Comparison of ENCODE assay signal across 31 cellular contexts in the genomic region with DNA sequence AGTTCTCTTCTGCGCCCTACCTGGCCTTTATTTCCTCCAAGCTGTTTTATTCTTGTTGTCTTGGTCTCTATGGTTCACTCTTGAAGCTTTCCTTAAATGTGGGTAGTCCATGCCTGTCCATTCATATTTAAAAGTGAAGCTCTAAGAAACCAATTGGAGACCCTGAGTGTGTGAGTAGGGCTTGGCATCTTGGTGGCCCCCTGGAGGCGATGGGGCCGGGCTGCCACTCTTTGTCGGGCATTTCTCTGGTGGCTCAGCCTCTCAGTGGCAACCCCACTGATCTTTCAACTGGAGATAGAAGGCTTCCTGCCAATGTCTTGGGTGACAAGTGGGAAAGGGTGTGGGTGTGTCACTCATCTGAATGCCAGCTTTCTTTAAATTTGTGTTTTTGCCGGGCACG. TPM values are rescaled to one million over a fixed set of nuclear protein-coding genes. Genes with fewer than 3 reads are reported as not detected.
DNase-seq lines count a peak whose midpoint lies in the region; ATAC-seq and TF ChIP-seq lines count a peak whose summit lies in the region.
"Had no signal": no experiment of that assay in that cellular context is flagged by ENCODE, and none has a peak within 500 bp of the region (broad histone marks: within the 10 kb centered on the region; RNA-seq: fewer than 3 reads in every experiment).

No MANE protein-coding gene starts in this region.

- H3K79me2 ChIP-seq in SK-N-SH (ENCODE audit: insufficient read depth) (no peaks in the 10 kb centered on the region), HCT116 (ENCODE audit: insufficient read depth, low read length) (no peaks in the 10 kb centered on the region), osteoblast (ENCODE audit: insufficient read depth, low read length) (no peaks in the 10 kb centered on the region)

- H3K27me3 ChIP-seq in SK-N-SH (ENCODE audit: insufficient read depth) (no peaks in the 10 kb centered on the region), HCT116 (ENCODE audit: insufficient read depth, low read length) (no peaks in the 10 kb centered on the region), osteoblast (ENCODE audit: insufficient read depth, low read length) (no peaks in the 10 kb centered on the region)
- H3K27me3 ChIP-seq: body of pancreas, dorsolateral prefrontal cortex, Peyer's patch, sigmoid colon, tibial nerve had no signal

- peak overlapping the region; percentile 23 for H3K27ac Mint-ChIP-seq in activated T-helper 1 cell treated with anti-CD3 and anti-CD28 coated beads, Interleukin-12 subunit alpha, Interleukin-12 subunit beta, Interleukin-2, Interleukin-4 antibody, amounts not matched to agents 30 ng/mL and 10 ng/mL and 1 ng/mL, durations not matched to agents 14 hours and 24 hours and 36 hours
- H3K27ac Mint-ChIP-seq: activated CD4-positive, alpha-beta T cell treated with anti-CD3 and anti-CD28 coated beads, Interleukin-2, amount 10 ng/mL, durations not matched to agents 24 days and 14 days had no signal

- H3K36me3 ChIP-seq in SK-N-SH (replicated peaks in 1 of 2; ENCODE audit: control insufficient read depth in 1 of 2, insufficient read depth in 2 of 2, low read length in 1 of 2) (no peaks in the 10 kb centered on the region), HCT116 (ENCODE audit: control insufficient read depth in 1 of 2, insufficient read depth in 2 of 2, low read length in 2 of 2) (0 out of 4 replicates have a peak, but pooled peaks cover 0 to 2% of the 10 kb centered on the region in 2 experiments), osteoblast (ENCODE audit: insufficient read depth, low read length) (no peaks in the 10 kb centered on the region)
- H3K36me3 ChIP-seq: prostate gland had no signal

- intact Hi-C loops in HCT116 (cut with micrococcal nuclease), result no loop called here
- intact Hi-C loops in activated T-helper 1 cell treated with anti-CD3 and anti-CD28 coated beads, Interleukin-12 subunit alpha, Interleukin-12 subunit beta, Interleukin-2, Interleukin-4 antibody, amounts not matched to agents 30 ng/mL and 10 ng/mL and 1 ng/mL, durations not matched to agents 14 hours and 24 hours and 36 hours (cut with micrococcal nuclease), result no loop called here

- H3K9me3 ChIP-seq in SK-N-SH (no peaks in the 10 kb centered on the region), HCT116 (ENCODE audit: control insufficient read depth in 1 of 2, insufficient read depth in 1 of 2, low read depth in 1 of 2, low read length in 2 of 2) (no peaks in the 10 kb centered on the region), osteoblast (ENCODE audit: low read depth, low read length) (no peaks in the 10 kb centered on the region)
- H3K9me3 ChIP-seq: body of pancreas, lower lobe of right lung, mucosa of descending colon, Peyer's patch, prostate gland, sigmoid colon, tibial nerve had no signal

- CTCF ChIA-PET in SK-N-SH (lab: Yijun Ruan, JAX), result interaction anchor here (0.7 to 5.7 kb wide), 5 partner anchors 11 to 84 kb away, joined by 3 to 50 read pairs (median 4); partner anchors contain the start of gene FERMT3
- CTCF ChIA-PET in HCT116 (lab: Charles Lee), result interaction anchor here (0.7 to 1.7 kb wide), 2 partner anchors 12 to 15 kb away, joined by 3 to 7 read pairs; no protein-coding TSS in a partner anchor

- TF ChIP-seq RAD21 in SK-N-SH (IDR thresholded peaks at IDR 0.05; ENCODE audit: low read length) (no peak), HCT116 (IDR thresholded peaks at IDR 0.05; ENCODE audit: low read depth) (no peak)

- peaks cover 5% of the 10 kb centered on the region for H3F3A ChIP-seq in SK-N-SH (replicated peaks; ENCODE audit: insufficient read depth)

- WGBS in SK-N-SH (ENCODE audit: low lambda C conversion rate), result 90% methylated on average over 6 of the region's 6 CpGs

- H3K36me3 Mint-ChIP-seq in activated T-helper 1 cell treated with anti-CD3 and anti-CD28 coated beads, Interleukin-12 subunit alpha, Interleukin-12 subunit beta, Interleukin-2, Interleukin-4 antibody, amounts not matched to agents 30 ng/mL and 10 ng/mL and 1 ng/mL, durations not matched to agents 14 hours and 24 hours and 36 hours (ENCODE audit: low read depth), result peaks cover 34% of the 10 kb centered on the region

- H3K9ac ChIP-seq in SK-N-SH, result no peak overlapping the region
- no peak overlapping the region for H3K9ac ChIP-seq in HCT116 (ENCODE audit: low read length)

- H3K27me3 Mint-ChIP-seq in activated T-helper 1 cell treated with anti-CD3 and anti-CD28 coated beads, Interleukin-12 subunit alpha, Interleukin-12 subunit beta, Interleukin-2, Interleukin-4 antibody, amounts not matched to agents 30 ng/mL and 10 ng/mL and 1 ng/mL, durations not matched to agents 14 hours and 24 hours and 36 hours (ENCODE audit: insufficient read depth), result no peaks in the 10 kb centered on the region
- H3K27me3 Mint-ChIP-seq: activated CD4-positive, alpha-beta T cell treated with anti-CD3 and anti-CD28 coated beads, Interleukin-2, amount 10 ng/mL, durations not matched to agents 24 days and 14 days; stimulated activated naive CD8-positive, alpha-beta T cell treated with anti-CD3 and anti-CD28 coated beads, Interleukin-15, amount 100 ng/mL, for 72 hours had no signal

- peaks cover 13% of the 10 kb centered on the region for H3K4me1 Mint-ChIP-seq in activated T-helper 1 cell treated with anti-CD3 and anti-CD28 coated beads, Interleukin-12 subunit alpha, Interleukin-12 subunit beta, Interleukin-2, Interleukin-4 antibody, amounts not matched to agents 30 ng/mL and 10 ng/mL and 1 ng/mL, durations not matched to agents 14 hours and 24 hours and 36 hours (ENCODE audit: low read depth)

- no peak for TF ChIP-seq POLR2A in HCT116 (IDR thresholded peaks at IDR 0.05; ENCODE audit: borderline replicate concordance, extremely low read depth, insufficient read depth, insufficient read length)

- TF ChIP-seq EP300 in SK-N-SH (IDR thresholded peaks at IDR 0.05; ENCODE audit: borderline replicate concordance in 1 of 2, low read depth in 1 of 2, low read length in 1 of 2), result no peak

- POLR2A ChIA-PET in SK-N-SH (lab: Yijun Ruan, JAX) (interaction anchor here (0.5 to 1.0 kb wide), 3 partner anchors 9 to 99 kb away, joined by 3 to 7 read pairs (median 4); no protein-coding TSS in a partner anchor), HCT116 (lab: Charles Lee) (no interaction called here)

- H3K4me3 ChIP-seq in SK-N-SH (ENCODE audit: low read depth in 2 of 2, low read length in 1 of 2) (no peak overlapping the region), HCT116 (replicated peaks in 1 of 2; ENCODE audit: low read depth in 1 of 2, low read length in 2 of 2) (no peak overlapping the region), osteoblast (ENCODE audit: insufficient read depth, low read length) (no peak overlapping the region)
- H3K4me3 ChIP-seq: body of pancreas, dorsolateral prefrontal cortex, lower lobe of right lung, mucosa of descending colon, Peyer's patch, prostate gland, sigmoid colon, tibial nerve had no signal

- H3K9me2 ChIP-seq in SK-N-SH, result no peaks in the 10 kb centered on the region
- H3K9me2 ChIP-seq in HCT116 (ENCODE audit: insufficient read depth), result no peaks in the 10 kb centered on the region

- TF ChIP-seq CTCF in SK-N-SH (IDR thresholded peaks at IDR 0.05) (no peak; the same call in 1 of the 2 replicates), HCT116 (IDR thresholded peaks at IDR 0.05 in 2 of 3, conservative IDR thresholded peaks at IDR 0.05 in 1 of 3; ENCODE audit: borderline replicate concordance in 1 of 3, insufficient read depth in 1 of 3, low read depth in 2 of 3, low read length in 2 of 3) (peak in 1 of 3 experiments; percentile 16; a peak in 1 of 6 replicates), osteoblast (IDR thresholded peaks at IDR 0.05; ENCODE audit: extremely low read depth, low read depth, low read length) (no peak), GM20000 (IDR thresholded peaks at IDR 0.05; ENCODE audit: extremely low read depth, missing control alignments) (no peak)

- H3K4me1 ChIP-seq in SK-N-SH (ENCODE audit: control insufficient read depth in 1 of 2, insufficient read depth in 2 of 2, low read depth in 1 of 2, low read length in 1 of 2) (peaks cover 3 to 13% of the 10 kb centered on the region in 2 experiments; a peak in 1 of 4 replicates), HCT116 (ENCODE audit: control insufficient read depth in 1 of 2, insufficient read depth in 2 of 2, low read length in 2 of 2) (no peaks in the 10 kb centered on the region), osteoblast (ENCODE audit: insufficient read depth, low read length) (no peaks in the 10 kb centered on the region)
- H3K4me1 ChIP-seq: lower lobe of right lung, Peyer's patch, prostate gland, sigmoid colon, tibial nerve had no signal

- DNase-seq in SK-N-SH (peak; percentile 25), HCT116 (ENCODE audit: low read depth, low spot score) (no peak), osteoblast (ENCODE audit: insufficient read length, low spot score, missing footprints) (peak; percentile 29), NCI-H446 treated with DMSO at 0.1 percent for 48 hours (lab: John Stamatoyannopoulos, UW) (no peak), GM20000 (ENCODE audit: low spot score) (no peak)
- DNase-seq in activated T-helper 1 cell treated with anti-CD3 and anti-CD28 coated beads, Interleukin-12 subunit alpha, Interleukin-12 subunit beta, Interleukin-2, Interleukin-4 antibody, amounts not matched to agents 30 ng/mL and 10 ng/mL and 1 ng/mL, durations not matched to agents 14 hours and 24 hours and 36 hours (ENCODE audit: low spot score), result no peak
- DNase-seq: 8988T; activated CD4-positive, alpha-beta T cell treated with anti-CD3 and anti-CD28 coated beads, Interleukin-2, amount 10 ng/mL, durations not matched to agents 24 days and 14 days; activated CD8-positive, alpha-beta memory T cell treated with anti-CD3 and anti-CD28 coated beads, Interleukin-2, amount 50 U/mL, for 4 hours; activated effector memory CD4-positive, alpha-beta T cell treated with anti-CD3 and anti-CD28 coated beads, Interleukin-2, amount 50 U/mL, for 16 hours; AML-193; body of pancreas; cerebellar nuclear complex; COR-L47; dorsolateral prefrontal cortex; GOT3; kidney glomerular epithelial cell; lower lobe of right lung; NCI-H1694 treated with DMSO at 0.1 percent for 48 hours; NCI-H2171 treated with DMSO at 0.1 percent for 48 hours; NCI-H524 treated with DMSO at 0.1 percent for 48 hours; NK-92 treated with Interleukin-12 subunit alpha and Interleukin-12 subunit beta, amount 100 ng/mL, for 24 hours; Peyer's patch; SIG-M5; sigmoid colon; stimulated activated naive CD8-positive, alpha-beta T cell treated with anti-CD3 and anti-CD28 coated beads, Interleukin-15, amount 100 ng/mL, for 72 hours had no signal

- H3K4me2 ChIP-seq in SK-N-SH (no peak overlapping the region), HCT116 (ENCODE audit: low read length) (no peak overlapping the region), osteoblast (ENCODE audit: insufficient read depth, low read length) (no peak overlapping the region)

- no peak for ATAC-seq in SK-N-SH treated with all-trans-retinoic acid at 6 μM for 48 hours
- ATAC-seq in HCT116, result peak; percentile 51; the same call in 1 of the 2 replicates
- ATAC-seq in GM21367 (IDR thresholded peaks at IDR 0.05; ENCODE audit: unreplicated experiment), result no peak
- ATAC-seq: body of pancreas; lower lobe of right lung; mucosa of descending colon; stimulated activated naive CD8-positive, alpha-beta T cell treated with anti-CD3 and anti-CD28 coated beads, Interleukin-15, amount 100 ng/mL, for 72 hours had no signal

- H4K20me1 ChIP-seq in SK-N-SH (ENCODE audit: insufficient read depth), result no peaks in the 10 kb centered on the region
- H4K20me1 ChIP-seq in HCT116 (ENCODE audit: insufficient read depth), result no peaks in the 10 kb centered on the region
- no peaks in the 10 kb centered on the region for H4K20me1 ChIP-seq in osteoblast (ENCODE audit: insufficient read depth, low read length)

- no TSS peak for BruUV-seq in HCT116 (replicated peaks; lab: Mats Ljungman, UMichigan)

- RAD21 ChIA-PET in HCT116 (lab: Charles Lee; ENCODE audit: low non-redundant PET in 1 of 2, low total read pairs in 2 of 2, uncharacterized antibody in 2 of 2, unreplicated experiment in 2 of 2), result interaction anchor here in 1 of 2 experiments (0.7 kb wide), 1 partner anchor 87 kb away, joined by 3 read pairs; no protein-coding TSS in a partner anchor

- H2AFZ ChIP-seq in SK-N-SH (ENCODE audit: low read depth) (no peak overlapping the region), HCT116 (ENCODE audit: low read depth, low read length, poor library complexity, severe bottlenecking) (no peak overlapping the region), osteoblast (ENCODE audit: low read length) (no peak overlapping the region)

- H3K4me3 Mint-ChIP-seq in activated T-helper 1 cell treated with anti-CD3 and anti-CD28 coated beads, Interleukin-12 subunit alpha, Interleukin-12 subunit beta, Interleukin-2, Interleukin-4 antibody, amounts not matched to agents 30 ng/mL and 10 ng/mL and 1 ng/mL, durations not matched to agents 14 hours and 24 hours and 36 hours, result no peak overlapping the region
- H3K4me3 Mint-ChIP-seq: activated CD4-positive, alpha-beta T cell treated with anti-CD3 and anti-CD28 coated beads, Interleukin-2, amount 10 ng/mL, durations not matched to agents 24 days and 14 days; stimulated activated naive CD8-positive, alpha-beta T cell treated with anti-CD3 and anti-CD28 coated beads, Interleukin-15, amount 100 ng/mL, for 72 hours had no signal

- H3K27ac ChIP-seq in SK-N-SH (ENCODE audit: low read depth in 2 of 2, low read length in 1 of 2), result no peak overlapping the region
- no peak overlapping the region for H3K27ac ChIP-seq in HCT116 (ENCODE audit: low read depth, low read length)
- no peak overlapping the region for H3K27ac ChIP-seq in osteoblast (ENCODE audit: low read depth, low read length)
- H3K27ac ChIP-seq: body of pancreas, dorsolateral prefrontal cortex, lower lobe of right lung, Peyer's patch, prostate gland, sigmoid colon, tibial nerve had no signal

- no peaks in the 10 kb centered on the region for H3K9me3 Mint-ChIP-seq in activated T-helper 1 cell treated with anti-CD3 and anti-CD28 coated beads, Interleukin-12 subunit alpha, Interleukin-12 subunit beta, Interleukin-2, Interleukin-4 antibody, amounts not matched to agents 30 ng/mL and 10 ng/mL and 1 ng/mL, durations not matched to agents 14 hours and 24 hours and 36 hours
- H3K9me3 Mint-ChIP-seq: activated CD4-positive, alpha-beta T cell treated with anti-CD3 and anti-CD28 coated beads, Interleukin-2, amount 10 ng/mL, durations not matched to agents 24 days and 14 days; stimulated activated naive CD8-positive, alpha-beta T cell treated with anti-CD3 and anti-CD28 coated beads, Interleukin-15, amount 100 ng/mL, for 72 hours had no signal

RNA-seq across cellular contexts. Expression of gene TRPT1, which starts 9.1 kb away (rescaled TPM):
- 61.5 and 62.4 TPM in 2 replicates for polyA plus RNA-seq in SK-N-SH (2012; rRNA removed)
- 31.0 and 39.9 TPM in 2 replicates for polyA plus RNA-seq in SK-N-SH (2012; cell fraction: cytosol; rRNA removed)
- polyA plus RNA-seq in SK-N-SH (2012; cell fraction: nucleus; rRNA removed), result 222 and 331 TPM in 2 replicates
- total RNA-seq in HCT116 (2021; ENCODE audit: unreplicated experiment) (43.2 TPM), osteoblast (32.2 and 33.0 TPM in 2 replicates)
- 79.7 and 85.3 TPM in 2 replicates for polyA plus RNA-seq in HCT116 (2012)
- total RNA-seq in activated T-helper 1 cell treated with anti-CD3 and anti-CD28 coated beads, Interleukin-12 subunit alpha, Interleukin-12 subunit beta, Interleukin-2, Interleukin-4 antibody, amounts not matched to agents 30 ng/mL and 10 ng/mL and 1 ng/mL, durations not matched to agents 14 hours and 24 hours and 36 hours, result 30.3 and 35.5 TPM in 2 replicates

RNA-seq across cellular contexts. Expression of gene NUDT22, which starts 9.2 kb away (rescaled TPM):
- polyA plus RNA-seq in SK-N-SH (2012; rRNA removed), result 72.7 and 74.0 TPM in 2 replicates
- 31.3 and 42.6 TPM in 2 replicates for polyA plus RNA-seq in SK-N-SH (2012; cell fraction: cytosol; rRNA removed)
- polyA plus RNA-seq in SK-N-SH (2012; cell fraction: nucleus; rRNA removed), result 150 and 256 TPM in 2 replicates
- total RNA-seq in HCT116 (2021; ENCODE audit: unreplicated experiment), result 70.9 TPM
- 75.6 and 77.1 TPM in 2 replicates for polyA plus RNA-seq in HCT116 (2012)
- total RNA-seq in activated T-helper 1 cell treated with anti-CD3 and anti-CD28 coated beads, Interleukin-12 subunit alpha, Interleukin-12 subunit beta, Interleukin-2, Interleukin-4 antibody, amounts not matched to agents 30 ng/mL and 10 ng/mL and 1 ng/mL, durations not matched to agents 14 hours and 24 hours and 36 hours, result 74.9 and 79.4 TPM in 2 replicates
- 46.6 and 56.5 TPM in 2 replicates for total RNA-seq in osteoblast

RNA-seq across cellular contexts. Expression of gene FERMT3, which starts 10.4 kb away (rescaled TPM):
- 1.2 and 1.4 TPM in 2 replicates for polyA plus RNA-seq in SK-N-SH (2012; rRNA removed)
- 0.19 and 0.31 TPM in 2 replicates for polyA plus RNA-seq in SK-N-SH (2012; cell fraction: cytosol; rRNA removed)
- 5.5 and 7.4 TPM in 2 replicates for polyA plus RNA-seq in SK-N-SH (2012; cell fraction: nucleus; rRNA removed)
- total RNA-seq in HCT116 (2021; ENCODE audit: unreplicated experiment) (4.3 TPM), osteoblast (0.59 and 1.1 TPM in 2 replicates)
- polyA plus RNA-seq in HCT116 (2012), result 1.1 and 2.1 TPM in 2 replicates
- total RNA-seq in activated T-helper 1 cell treated with anti-CD3 and anti-CD28 coated beads, Interleukin-12 subunit alpha, Interleukin-12 subunit beta, Interleukin-2, Interleukin-4 antibody, amounts not matched to agents 30 ng/mL and 10 ng/mL and 1 ng/mL, durations not matched to agents 14 hours and 24 hours and 36 hours, result 201 and 211 TPM in 2 replicates

RNA-seq across cellular contexts. Expression of gene DNAJC4, which starts 13.5 kb away (rescaled TPM):
- polyA plus RNA-seq in SK-N-SH (2012; rRNA removed), result 46.9 and 52.1 TPM in 2 replicates
- 18.5 and 31.6 TPM in 2 replicates for polyA plus RNA-seq in SK-N-SH (2012; cell fraction: cytosol; rRNA removed)
- 68.2 and 78.5 TPM in 2 replicates for polyA plus RNA-seq in SK-N-SH (2012; cell fraction: nucleus; rRNA removed)
- total RNA-seq in HCT116 (2021; ENCODE audit: unreplicated experiment) (25.8 TPM), osteoblast (8.0 and 9.8 TPM in 2 replicates)
- polyA plus RNA-seq in HCT116 (2012), result 31.7 and 34.5 TPM in 2 replicates
- 18.4 and 19.8 TPM in 2 replicates for total RNA-seq in activated T-helper 1 cell treated with anti-CD3 and anti-CD28 coated beads, Interleukin-12 subunit alpha, Interleukin-12 subunit beta, Interleukin-2, Interleukin-4 antibody, amounts not matched to agents 30 ng/mL and 10 ng/mL and 1 ng/mL, durations not matched to agents 14 hours and 24 hours and 36 hours

RNA-seq across cellular contexts. Expression of gene VEGFB, which starts 17.5 kb away (rescaled TPM):
- 16.3 and 29.9 TPM in 2 replicates for polyA plus RNA-seq in SK-N-SH (2012; rRNA removed)
- polyA plus RNA-seq in SK-N-SH (2012; cell fraction: cytosol; rRNA removed), result 31.2 and 40.8 TPM in 2 replicates
- polyA plus RNA-seq in SK-N-SH (2012; cell fraction: nucleus; rRNA removed), result 39.6 and 40.1 TPM in 2 replicates
- total RNA-seq in HCT116 (2021; ENCODE audit: unreplicated experiment) (47.5 TPM), osteoblast (37.6 and 41.5 TPM in 2 replicates)
- polyA plus RNA-seq in HCT116 (2012), result 30.4 and 37.7 TPM in 2 replicates
- total RNA-seq in activated T-helper 1 cell treated with anti-CD3 and anti-CD28 coated beads, Interleukin-12 subunit alpha, Interleukin-12 subunit beta, Interleukin-2, Interleukin-4 antibody, amounts not matched to agents 30 ng/mL and 10 ng/mL and 1 ng/mL, durations not matched to agents 14 hours and 24 hours and 36 hours, result 55.5 and 60.2 TPM in 2 replicates

Comparison
In these comparisons a context has a peak if more than half of its experiments do, and no peak if none do; other contexts are left out.
1. DNase-seq: peak in SK-N-SH (single experiment) and osteoblast (single experiment); none in HCT116 (single experiment), activated T-helper 1 cell treated with anti-CD3 and anti-CD28 coated beads, Interleukin-12 subunit alpha, Interleukin-12 subunit beta, Interleukin-2, Interleukin-4 antibody, amounts not matched to agents 30 ng/mL and 10 ng/mL and 1 ng/mL, durations not matched to agents 14 hours and 24 hours and 36 hours (single experiment), NCI-H446 treated with DMSO at 0.1 percent for 48 hours (single experiment) and GM20000 (single experiment).
2. RNA of gene FERMT3, which starts 10.4 kb away (total RNA-seq): 201 to 211 TPM in activated T-helper 1 cell treated with anti-CD3 and anti-CD28 coated beads, Interleukin-12 subunit alpha, Interleukin-12 subunit beta, Interleukin-2, Interleukin-4 antibody, amounts not matched to agents 30 ng/mL and 10 ng/mL and 1 ng/mL, durations not matched to agents 14 hours and 24 hours and 36 hours; 4.3 TPM in HCT116 (single experiment) and 0.59 to 1.1 TPM in osteoblast; every median in the first group is over 10 times any median in the second.